Comparison of ENCODE assay signal across 1 cellular context in the genomic region with DNA sequence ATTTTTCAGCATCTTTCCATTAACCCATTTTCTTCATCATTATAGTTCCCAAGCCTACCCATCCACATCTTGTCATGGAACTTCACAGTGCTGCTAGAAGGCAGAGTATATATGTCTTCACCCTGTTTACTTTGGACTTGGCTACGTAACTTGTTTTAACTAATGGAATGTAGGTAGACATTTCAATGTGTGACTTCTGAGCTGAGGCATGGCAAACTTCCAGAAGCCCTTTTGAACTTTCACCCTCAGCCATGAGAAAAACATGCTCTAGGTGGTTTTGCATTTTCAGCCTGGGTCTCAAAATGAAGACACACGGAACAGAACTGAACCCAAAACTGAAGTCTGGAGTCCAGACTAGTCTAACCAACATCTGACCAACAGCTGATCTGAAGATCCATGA.
TF ChIP-seq lines count a peak whose summit lies in the region.

No MANE protein-coding gene starts in this region.

TF ChIP-seq in HepG2, 621 proteins besides CTCF, POLR2A, EP300 and RAD21 (continued from another document and continues in another):
- TF ChIP-seq, protein P1, sequence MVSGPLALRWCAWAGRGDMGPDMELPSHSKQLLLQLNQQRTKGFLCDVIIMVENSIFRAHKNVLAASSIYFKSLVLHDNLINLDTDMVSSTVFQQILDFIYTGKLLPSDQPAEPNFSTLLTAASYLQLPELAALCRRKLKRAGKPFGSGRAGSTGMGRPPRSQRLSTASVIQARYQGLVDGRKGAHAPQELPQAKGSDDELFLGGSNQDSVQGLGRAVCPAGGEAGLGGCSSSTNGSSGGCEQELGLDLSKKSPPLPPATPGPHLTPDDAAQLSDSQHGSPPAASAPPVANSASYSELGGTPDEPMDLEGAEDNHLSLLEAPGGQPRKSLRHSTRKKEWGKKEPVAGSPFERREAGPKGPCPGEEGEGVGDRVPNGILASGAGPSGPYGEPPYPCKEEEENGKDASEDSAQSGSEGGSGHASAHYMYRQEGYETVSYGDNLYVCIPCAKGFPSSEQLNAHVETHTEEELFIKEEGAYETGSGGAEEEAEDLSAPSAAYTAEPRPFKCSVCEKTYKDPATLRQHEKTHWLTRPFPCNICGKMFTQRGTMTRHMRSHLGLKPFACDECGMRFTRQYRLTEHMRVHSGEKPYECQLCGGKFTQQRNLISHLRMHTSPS (CRISPR knock-in tag; IDR thresholded peaks at IDR 0.05; ENCODE audit: low read depth) = no peak
- TF ChIP-seq, protein P2, sequence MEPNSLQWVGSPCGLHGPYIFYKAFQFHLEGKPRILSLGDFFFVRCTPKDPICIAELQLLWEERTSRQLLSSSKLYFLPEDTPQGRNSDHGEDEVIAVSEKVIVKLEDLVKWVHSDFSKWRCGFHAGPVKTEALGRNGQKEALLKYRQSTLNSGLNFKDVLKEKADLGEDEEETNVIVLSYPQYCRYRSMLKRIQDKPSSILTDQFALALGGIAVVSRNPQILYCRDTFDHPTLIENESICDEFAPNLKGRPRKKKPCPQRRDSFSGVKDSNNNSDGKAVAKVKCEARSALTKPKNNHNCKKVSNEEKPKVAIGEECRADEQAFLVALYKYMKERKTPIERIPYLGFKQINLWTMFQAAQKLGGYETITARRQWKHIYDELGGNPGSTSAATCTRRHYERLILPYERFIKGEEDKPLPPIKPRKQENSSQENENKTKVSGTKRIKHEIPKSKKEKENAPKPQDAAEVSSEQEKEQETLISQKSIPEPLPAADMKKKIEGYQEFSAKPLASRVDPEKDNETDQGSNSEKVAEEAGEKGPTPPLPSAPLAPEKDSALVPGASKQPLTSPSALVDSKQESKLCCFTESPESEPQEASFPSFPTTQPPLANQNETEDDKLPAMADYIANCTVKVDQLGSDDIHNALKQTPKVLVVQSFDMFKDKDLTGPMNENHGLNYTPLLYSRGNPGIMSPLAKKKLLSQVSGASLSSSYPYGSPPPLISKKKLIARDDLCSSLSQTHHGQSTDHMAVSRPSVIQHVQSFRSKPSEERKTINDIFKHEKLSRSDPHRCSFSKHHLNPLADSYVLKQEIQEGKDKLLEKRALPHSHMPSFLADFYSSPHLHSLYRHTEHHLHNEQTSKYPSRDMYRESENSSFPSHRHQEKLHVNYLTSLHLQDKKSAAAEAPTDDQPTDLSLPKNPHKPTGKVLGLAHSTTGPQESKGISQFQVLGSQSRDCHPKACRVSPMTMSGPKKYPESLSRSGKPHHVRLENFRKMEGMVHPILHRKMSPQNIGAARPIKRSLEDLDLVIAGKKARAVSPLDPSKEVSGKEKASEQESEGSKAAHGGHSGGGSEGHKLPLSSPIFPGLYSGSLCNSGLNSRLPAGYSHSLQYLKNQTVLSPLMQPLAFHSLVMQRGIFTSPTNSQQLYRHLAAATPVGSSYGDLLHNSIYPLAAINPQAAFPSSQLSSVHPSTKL (CRISPR knock-in tag; IDR thresholded peaks at IDR 0.05) = peak; percentile 81
- TF ChIP-seq, protein P3, sequence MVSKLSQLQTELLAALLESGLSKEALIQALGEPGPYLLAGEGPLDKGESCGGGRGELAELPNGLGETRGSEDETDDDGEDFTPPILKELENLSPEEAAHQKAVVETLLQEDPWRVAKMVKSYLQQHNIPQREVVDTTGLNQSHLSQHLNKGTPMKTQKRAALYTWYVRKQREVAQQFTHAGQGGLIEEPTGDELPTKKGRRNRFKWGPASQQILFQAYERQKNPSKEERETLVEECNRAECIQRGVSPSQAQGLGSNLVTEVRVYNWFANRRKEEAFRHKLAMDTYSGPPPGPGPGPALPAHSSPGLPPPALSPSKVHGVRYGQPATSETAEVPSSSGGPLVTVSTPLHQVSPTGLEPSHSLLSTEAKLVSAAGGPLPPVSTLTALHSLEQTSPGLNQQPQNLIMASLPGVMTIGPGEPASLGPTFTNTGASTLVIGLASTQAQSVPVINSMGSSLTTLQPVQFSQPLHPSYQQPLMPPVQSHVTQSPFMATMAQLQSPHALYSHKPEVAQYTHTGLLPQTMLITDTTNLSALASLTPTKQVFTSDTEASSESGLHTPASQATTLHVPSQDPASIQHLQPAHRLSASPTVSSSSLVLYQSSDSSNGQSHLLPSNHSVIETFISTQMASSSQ (IDR thresholded peaks at IDR 0.05; ENCODE audit: low read depth) = no peak
- TF ChIP-seq, protein P3 (CRISPR knock-in tag; IDR thresholded peaks at IDR 0.05; ENCODE audit: borderline replicate concordance) = no peak
- TF ChIP-seq ZNF496 (CRISPR knock-in tag; IDR thresholded peaks at IDR 0.05; ENCODE audit: insufficient replicate concordance) = no peak
- TF ChIP-seq, protein P4, sequence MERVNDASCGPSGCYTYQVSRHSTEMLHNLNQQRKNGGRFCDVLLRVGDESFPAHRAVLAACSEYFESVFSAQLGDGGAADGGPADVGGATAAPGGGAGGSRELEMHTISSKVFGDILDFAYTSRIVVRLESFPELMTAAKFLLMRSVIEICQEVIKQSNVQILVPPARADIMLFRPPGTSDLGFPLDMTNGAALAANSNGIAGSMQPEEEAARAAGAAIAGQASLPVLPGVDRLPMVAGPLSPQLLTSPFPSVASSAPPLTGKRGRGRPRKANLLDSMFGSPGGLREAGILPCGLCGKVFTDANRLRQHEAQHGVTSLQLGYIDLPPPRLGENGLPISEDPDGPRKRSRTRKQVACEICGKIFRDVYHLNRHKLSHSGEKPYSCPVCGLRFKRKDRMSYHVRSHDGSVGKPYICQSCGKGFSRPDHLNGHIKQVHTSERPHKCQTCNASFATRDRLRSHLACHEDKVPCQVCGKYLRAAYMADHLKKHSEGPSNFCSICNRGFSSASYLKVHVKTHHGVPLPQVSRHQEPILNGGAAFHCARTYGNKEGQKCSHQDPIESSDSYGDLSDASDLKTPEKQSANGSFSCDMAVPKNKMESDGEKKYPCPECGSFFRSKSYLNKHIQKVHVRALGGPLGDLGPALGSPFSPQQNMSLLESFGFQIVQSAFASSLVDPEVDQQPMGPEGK (CRISPR knock-in tag; IDR thresholded peaks at IDR 0.05) = no peak
- no peak for TF ChIP-seq RFXANK (CRISPR knock-in tag; IDR thresholded peaks at IDR 0.05)
- TF ChIP-seq CEBPG (CRISPR knock-in tag; IDR thresholded peaks at IDR 0.05) = peak; percentile 23; the same call in 1 of the 2 replicates
- TF ChIP-seq ZNF83 (CRISPR knock-in tag; IDR thresholded peaks at IDR 0.05; ENCODE audit: borderline replicate concordance) = no peak
- no peak for TF ChIP-seq ZNF274 (CRISPR knock-in tag; IDR thresholded peaks at IDR 0.05)
- no peak for TF ChIP-seq ZNF282 (IDR thresholded peaks at IDR 0.05; ENCODE audit: partially characterized antibody)
- peak; percentile 67; the same call in 1 of the 2 replicates for TF ChIP-seq ZNF441 (CRISPR knock-in tag; IDR thresholded peaks at IDR 0.05; ENCODE audit: borderline replicate concordance)
- TF ChIP-seq JUNB (CRISPR knock-in tag; IDR thresholded peaks at IDR 0.05; ENCODE audit: borderline replicate concordance) = no peak
- TF ChIP-seq, protein P5, sequence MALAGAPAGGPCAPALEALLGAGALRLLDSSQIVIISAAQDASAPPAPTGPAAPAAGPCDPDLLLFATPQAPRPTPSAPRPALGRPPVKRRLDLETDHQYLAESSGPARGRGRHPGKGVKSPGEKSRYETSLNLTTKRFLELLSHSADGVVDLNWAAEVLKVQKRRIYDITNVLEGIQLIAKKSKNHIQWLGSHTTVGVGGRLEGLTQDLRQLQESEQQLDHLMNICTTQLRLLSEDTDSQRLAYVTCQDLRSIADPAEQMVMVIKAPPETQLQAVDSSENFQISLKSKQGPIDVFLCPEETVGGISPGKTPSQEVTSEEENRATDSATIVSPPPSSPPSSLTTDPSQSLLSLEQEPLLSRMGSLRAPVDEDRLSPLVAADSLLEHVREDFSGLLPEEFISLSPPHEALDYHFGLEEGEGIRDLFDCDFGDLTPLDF (CRISPR knock-in tag; IDR thresholded peaks at IDR 0.05) = no peak
- TF ChIP-seq NCOA2 (CRISPR knock-in tag; IDR thresholded peaks at IDR 0.05) = peak; percentile 51; the same call in 1 of the 2 replicates
- TF ChIP-seq ZNF501 (CRISPR knock-in tag; IDR thresholded peaks at IDR 0.05) = no peak
- TF ChIP-seq ZNF724P (CRISPR knock-in tag; IDR thresholded peaks at IDR 0.05; ENCODE audit: borderline replicate concordance) = no peak
- TF ChIP-seq GATAD2A (CRISPR knock-in tag; IDR thresholded peaks at IDR 0.05) = peak; percentile 60; the same call in 1 of the 2 replicates
- peak; percentile 92 for TF ChIP-seq FOXA3 (CRISPR knock-in tag; IDR thresholded peaks at IDR 0.05)
- no peak for TF ChIP-seq PHB2 (IDR thresholded peaks at IDR 0.05; ENCODE audit: partially characterized antibody)
- TF ChIP-seq, protein P6, sequence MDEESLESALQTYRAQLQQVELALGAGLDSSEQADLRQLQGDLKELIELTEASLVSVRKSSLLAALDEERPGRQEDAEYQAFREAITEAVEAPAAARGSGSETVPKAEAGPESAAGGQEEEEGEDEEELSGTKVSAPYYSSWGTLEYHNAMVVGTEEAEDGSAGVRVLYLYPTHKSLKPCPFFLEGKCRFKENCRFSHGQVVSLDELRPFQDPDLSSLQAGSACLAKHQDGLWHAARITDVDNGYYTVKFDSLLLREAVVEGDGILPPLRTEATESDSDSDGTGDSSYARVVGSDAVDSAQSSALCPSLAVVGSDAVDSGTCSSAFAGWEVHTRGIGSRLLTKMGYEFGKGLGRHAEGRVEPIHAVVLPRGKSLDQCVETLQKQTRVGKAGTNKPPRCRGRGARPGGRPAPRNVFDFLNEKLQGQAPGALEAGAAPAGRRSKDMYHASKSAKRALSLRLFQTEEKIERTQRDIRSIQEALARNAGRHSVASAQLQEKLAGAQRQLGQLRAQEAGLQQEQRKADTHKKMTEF (CRISPR knock-in tag; IDR thresholded peaks at IDR 0.05) = 0 out of 2 replicates have a peak, but pooled peaks have one; percentile 28
- TF ChIP-seq IRX3 (CRISPR knock-in tag; IDR thresholded peaks at IDR 0.05; ENCODE audit: borderline replicate concordance, low read depth) = no peak
- TF ChIP-seq, protein P7, sequence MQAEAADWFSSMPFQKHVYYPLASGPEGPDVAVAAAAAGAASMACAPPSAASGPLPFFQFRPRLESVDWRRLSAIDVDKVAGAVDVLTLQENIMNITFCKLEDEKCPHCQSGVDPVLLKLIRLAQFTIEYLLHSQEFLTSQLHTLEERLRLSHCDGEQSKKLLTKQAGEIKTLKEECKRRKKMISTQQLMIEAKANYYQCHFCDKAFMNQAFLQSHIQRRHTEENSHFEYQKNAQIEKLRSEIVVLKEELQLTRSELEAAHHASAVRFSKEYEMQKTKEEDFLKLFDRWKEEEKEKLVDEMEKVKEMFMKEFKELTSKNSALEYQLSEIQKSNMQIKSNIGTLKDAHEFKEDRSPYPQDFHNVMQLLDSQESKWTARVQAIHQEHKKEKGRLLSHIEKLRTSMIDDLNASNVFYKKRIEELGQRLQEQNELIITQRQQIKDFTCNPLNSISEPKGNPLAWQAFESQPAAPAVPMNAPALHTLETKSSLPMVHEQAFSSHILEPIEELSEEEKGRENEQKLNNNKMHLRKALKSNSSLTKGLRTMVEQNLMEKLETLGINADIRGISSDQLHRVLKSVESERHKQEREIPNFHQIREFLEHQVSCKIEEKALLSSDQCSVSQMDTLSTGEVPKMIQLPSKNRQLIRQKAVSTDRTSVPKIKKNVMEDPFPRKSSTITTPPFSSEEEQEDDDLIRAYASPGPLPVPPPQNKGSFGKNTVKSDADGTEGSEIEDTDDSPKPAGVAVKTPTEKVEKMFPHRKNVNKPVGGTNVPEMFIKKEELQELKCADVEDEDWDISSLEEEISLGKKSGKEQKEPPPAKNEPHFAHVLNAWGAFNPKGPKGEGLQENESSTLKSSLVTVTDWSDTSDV (CRISPR knock-in tag; IDR thresholded peaks at IDR 0.05) = no peak
- TF ChIP-seq HNF4G (IDR thresholded peaks at IDR 0.05; ENCODE audit: borderline replicate concordance, low read depth, low read length) = peak; percentile 40; the same call in 1 of the 2 replicates
- TF ChIP-seq HNF4G (CRISPR knock-in tag; IDR thresholded peaks at IDR 0.05; ENCODE audit: borderline replicate concordance, low read depth) = no peak
- TF ChIP-seq ZNF180 (CRISPR knock-in tag; IDR thresholded peaks at IDR 0.05; ENCODE audit: borderline replicate concordance, low read depth) = no peak
- TF ChIP-seq RARA (CRISPR knock-in tag; IDR thresholded peaks at IDR 0.05) = peak; percentile 58
- TF ChIP-seq MBNL3 (CRISPR knock-in tag; conservative IDR thresholded peaks at IDR 0.05) = no peak
- TF ChIP-seq KLF6 (CRISPR knock-in tag; IDR thresholded peaks at IDR 0.05) = 0 out of 2 replicates have a peak, but pooled peaks have one; percentile 36
- TF ChIP-seq TOPORS (CRISPR knock-in tag; IDR thresholded peaks at IDR 0.05) = 0 out of 2 replicates have a peak, but pooled peaks have one; percentile 44
- TF ChIP-seq CREB1 (IDR thresholded peaks at IDR 0.05) = no peak
- peak; percentile 77 for TF ChIP-seq CREB1 (CRISPR knock-in tag; IDR thresholded peaks at IDR 0.05)
- TF ChIP-seq, protein P8, sequence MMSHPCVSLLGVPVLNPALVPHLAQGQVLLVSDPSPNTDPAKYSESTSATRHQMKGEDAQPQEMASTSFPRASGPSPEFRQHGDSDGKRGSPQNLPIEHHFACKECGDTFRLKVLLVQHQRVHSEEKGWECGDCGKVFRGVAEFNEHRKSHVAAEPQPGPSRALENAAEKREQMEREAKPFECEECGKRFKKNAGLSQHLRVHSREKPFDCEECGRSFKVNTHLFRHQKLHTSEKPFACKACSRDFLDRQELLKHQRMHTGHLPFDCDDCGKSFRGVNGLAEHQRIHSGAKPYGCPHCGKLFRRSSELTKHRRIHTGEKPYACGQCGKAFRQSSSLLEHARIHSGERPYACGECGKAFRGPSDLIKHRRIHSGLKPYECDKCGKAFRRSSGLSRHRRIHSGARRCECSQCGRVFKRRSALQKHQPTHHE (CRISPR knock-in tag; IDR thresholded peaks at IDR 0.05; ENCODE audit: borderline replicate concordance) = no peak
- TF ChIP-seq, protein P9, sequence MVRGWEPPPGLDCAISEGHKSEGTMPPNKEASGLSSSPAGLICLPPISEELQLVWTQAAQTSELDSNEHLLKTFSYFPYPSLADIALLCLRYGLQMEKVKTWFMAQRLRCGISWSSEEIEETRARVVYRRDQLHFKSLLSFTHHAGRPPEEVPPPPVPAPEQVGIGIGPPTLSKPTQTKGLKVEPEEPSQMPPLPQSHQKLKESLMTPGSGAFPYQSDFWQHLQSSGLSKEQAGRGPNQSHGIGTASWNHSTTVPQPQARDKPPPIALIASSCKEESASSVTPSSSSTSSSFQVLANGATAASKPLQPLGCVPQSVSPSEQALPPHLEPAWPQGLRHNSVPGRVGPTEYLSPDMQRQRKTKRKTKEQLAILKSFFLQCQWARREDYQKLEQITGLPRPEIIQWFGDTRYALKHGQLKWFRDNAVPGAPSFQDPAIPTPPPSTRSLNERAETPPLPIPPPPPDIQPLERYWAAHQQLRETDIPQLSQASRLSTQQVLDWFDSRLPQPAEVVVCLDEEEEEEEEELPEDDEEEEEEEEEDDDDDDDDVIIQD (CRISPR knock-in tag; IDR thresholded peaks at IDR 0.05; ENCODE audit: low read depth) = 0 out of 2 replicates have a peak, but pooled peaks have one; percentile 24
- no peak for TF ChIP-seq ZNF24 (IDR thresholded peaks at IDR 0.05)
